ENCODE assay signal across 8 cellular contexts in the genomic region with DNA sequence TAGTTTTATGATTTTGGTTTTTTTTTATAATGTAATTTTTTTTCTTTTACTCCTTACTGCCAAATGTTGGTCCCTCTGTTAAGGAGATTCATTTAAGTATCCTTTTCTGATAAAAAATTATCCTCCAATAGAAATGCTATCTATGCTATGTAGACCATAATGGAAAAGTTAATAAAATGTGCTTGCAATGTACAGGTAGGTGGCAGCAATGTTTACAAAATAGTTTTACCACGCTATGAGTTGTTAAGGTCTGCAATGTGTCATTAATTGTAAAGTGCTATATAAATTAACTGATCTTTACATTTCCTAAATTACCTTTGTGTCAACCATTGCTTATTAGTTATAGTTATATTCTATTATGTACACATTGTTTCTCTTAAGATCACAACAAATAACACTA.
DNase-seq lines count a peak whose midpoint lies in the region; ATAC-seq, FAIRE-seq and TF ChIP-seq lines count a peak whose summit lies in the region.

No MANE protein-coding gene starts in this region.

- in situ Hi-C loops in GM13977 (cut with MboI; ENCODE audit: low pct_unique_long_range_greater_than_20kb, low sequenced_read_pairs, unreplicated experiment) = loop anchor here (10.0 to 25.0 kb wide), 2 partner anchors 366 to 613 kb away; no protein-coding TSS in a partner anchor

- ATAC-seq in HG02885 (IDR thresholded peaks at IDR 0.05; ENCODE audit: poor library complexity, unreplicated experiment) = peak; percentile 34

- H3K27ac ChIP-seq in WERI-Rb-1 = no peak overlapping the region

- DNase-seq in GM13977 (ENCODE audit: low spot score) = peak; percentile 26
- peak; percentile 2 for DNase-seq in NCI-H226
- peak; percentile 54 to 55 for DNase-seq in erythroblast (lab: John Stamatoyannopoulos, UW)
- no peak for DNase-seq in activated CD4-positive, alpha-beta T cell treated with anti-CD3 and anti-CD28 coated beads, Interleukin-2, amount 50 U/mL, for 48 hours
- DNase-seq in WERI-Rb-1 = no peak
- DNase-seq in globus pallidus (ENCODE audit: low spot score) = no peak

- no peak overlapping the region for H3K4me3 ChIP-seq in WERI-Rb-1 (ENCODE audit: low read depth, low read length)

- TF ChIP-seq POLR2A in erythroblast (IDR thresholded peaks at IDR 0.05; ENCODE audit: low read length) = no peak

- no peaks in the 10 kb centered on the region for H3K27me3 ChIP-seq in WERI-Rb-1 (ENCODE audit: insufficient read depth, low read depth, severe bottlenecking)

- H3K36me3 ChIP-seq in WERI-Rb-1 = peaks cover 3% of the 10 kb centered on the region

- peak; percentile 91 for FAIRE-seq in A204.1 (lab: Jason Lieb, UNC)

- TF ChIP-seq CTCF in GM13977 (IDR thresholded peaks at IDR 0.05; ENCODE audit: extremely low read depth, insufficient read depth, missing control alignments) (peak; percentile 65), WERI-Rb-1 (IDR thresholded peaks at IDR 0.05; ENCODE audit: low read depth, low read length) (no peak)

- no peaks in the 10 kb centered on the region for H3K9me3 ChIP-seq in WERI-Rb-1 (ENCODE audit: severe bottlenecking)

Comparison
In these comparisons a context has a peak if more than half of its experiments do, and no peak if none do; other contexts are left out.
1. DNase-seq: peak in GM13977 (single experiment), NCI-H226 (single experiment) and erythroblast (2 of 2); none in activated CD4-positive, alpha-beta T cell treated with anti-CD3 and anti-CD28 coated beads, Interleukin-2, amount 50 U/mL, for 48 hours (0 of 2), WERI-Rb-1 (single experiment) and globus pallidus (single experiment).